Comparison of ENCODE assay signal across 1 cellular context in the genomic region with DNA sequence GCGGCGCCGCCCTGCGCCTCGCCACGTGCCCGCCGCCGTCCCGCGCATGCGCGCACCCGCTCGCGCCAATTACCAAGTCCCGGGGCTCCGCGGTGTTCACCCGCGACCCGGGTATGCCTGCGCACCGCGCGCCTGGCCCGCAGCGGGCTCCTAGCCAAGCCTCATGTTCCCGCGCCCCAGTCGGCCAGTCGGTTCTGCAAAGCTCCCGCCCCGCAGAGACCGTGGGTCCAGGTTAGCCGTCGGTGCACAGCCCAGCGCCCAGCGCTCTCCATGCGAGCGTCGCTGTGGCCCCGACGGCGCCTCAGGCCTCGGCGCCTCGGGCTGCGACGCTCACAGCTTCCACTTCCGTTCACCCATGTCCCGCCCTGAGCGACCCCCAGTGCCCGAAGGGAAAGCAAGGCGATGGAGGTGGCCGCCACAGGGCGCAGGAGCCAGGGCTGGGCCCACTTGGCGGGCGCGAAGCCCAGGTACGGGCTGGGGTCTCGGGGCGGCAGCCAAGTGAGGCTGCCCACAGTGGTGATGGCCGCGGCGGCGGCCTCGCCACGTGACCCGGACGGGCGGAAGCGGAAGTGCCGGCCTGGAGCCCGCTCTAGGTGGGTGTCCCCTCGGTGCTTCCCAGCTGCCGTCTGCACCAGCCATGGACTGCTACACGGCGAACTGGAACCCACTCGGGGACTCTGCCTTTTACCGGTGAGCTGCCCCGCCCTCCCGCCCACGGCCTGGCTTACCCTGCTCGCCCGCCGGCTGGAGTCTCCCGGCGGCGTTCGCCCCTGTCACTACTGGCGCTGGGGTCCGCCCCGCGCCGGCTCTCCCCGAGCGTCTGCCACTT.
TF ChIP-seq lines count a peak whose summit lies in the region.

A gene with protein sequence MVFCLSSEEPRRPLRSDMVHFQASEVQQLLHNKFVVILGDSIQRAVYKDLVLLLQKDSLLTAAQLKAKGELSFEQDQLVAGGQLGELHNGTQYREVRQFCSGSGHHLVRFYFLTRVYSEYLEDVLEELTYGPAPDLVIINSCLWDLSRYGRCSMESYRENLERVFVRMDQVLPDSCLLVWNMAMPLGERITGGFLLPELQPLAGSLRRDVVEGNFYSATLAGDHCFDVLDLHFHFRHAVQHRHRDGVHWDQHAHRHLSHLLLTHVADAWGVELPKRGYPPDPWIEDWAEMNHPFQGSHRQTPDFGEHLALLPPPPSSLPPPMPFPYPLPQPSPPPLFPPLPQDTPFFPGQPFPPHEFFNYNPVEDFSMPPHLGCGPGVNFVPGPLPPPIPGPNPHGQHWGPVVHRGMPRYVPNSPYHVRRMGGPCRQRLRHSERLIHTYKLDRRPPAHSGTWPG (minus strand): TSS at position 518 of the 829 bp plus-strand sequence. CDS start 743 bp downstream, outside the sequence.
A gene (plus strand): TSS at position 608 of the 829 bp plus-strand sequence. CDS start 30 bp downstream, at position 638.

TF ChIP-seq in HEK293T, 16 proteins besides CTCF, POLR2A, EP300 and RAD21:
- TF ChIP-seq SUZ12 (IDR thresholded peaks at IDR 0.05) (no peak), L3MBTL2 (conservative IDR thresholded peaks at IDR 0.05) (peak; percentile 98), ELF4 (IDR thresholded peaks at IDR 0.05) (peak; percentile 75)
